1 cellular context compared by ENCODE assay signal in genomic region chr15:100033140-100033857, GRCh38.
TF ChIP-seq lines count a peak whose summit lies in the region.

No MANE protein-coding gene starts in this region.

TF ChIP-seq in A549, 52 proteins besides CTCF, POLR2A, EP300 and RAD21:
- TF ChIP-seq ATOH8 (CRISPR knock-in tag; IDR thresholded peaks at IDR 0.05; ENCODE audit: low read depth), result no peak
- TF ChIP-seq TFCP2L1 (CRISPR knock-in tag; IDR thresholded peaks at IDR 0.05), result no peak
